In genomic region chr10:113385021-113385975, GRCh38 we compare ENCODE assay signal across 8 cellular contexts.
DNase-seq lines count a peak whose midpoint lies in the region; ATAC-seq, FAIRE-seq and TF ChIP-seq lines count a peak whose summit lies in the region.

No MANE protein-coding gene starts in this region.

- H4K8ac ChIP-seq in H1 (ENCODE audit: extremely low read depth, insufficient read depth, low read length) (no peak overlapping the region), mesendoderm (ENCODE audit: low read depth, low read length) (no peak overlapping the region)

- H3K79me2 ChIP-seq in H1 (ENCODE audit: control insufficient read depth in 1 of 2, insufficient read depth in 2 of 2, low read length in 2 of 2) (no peaks in the 10 kb centered on the region), mesendoderm (ENCODE audit: control insufficient read depth, insufficient read depth, low read length) (no peaks in the 10 kb centered on the region)

- peak; percentile 98 to 99 for TF ChIP-seq RAD21 in H1 (IDR thresholded peaks at IDR 0.05 in 1 of 2, conservative IDR thresholded peaks at IDR 0.05 in 1 of 2; ENCODE audit: low read depth in 2 of 2, low read length in 2 of 2)

- H2BK120ac ChIP-seq in H1 (replicated peaks; ENCODE audit: low read depth, low read length) (no peak overlapping the region), mesendoderm (ENCODE audit: low read depth, low read length) (no peak overlapping the region)

- no peak overlapping the region for H3K4me2 ChIP-seq in H1 (ENCODE audit: insufficient read depth in 1 of 2, low read depth in 2 of 2, low read length in 2 of 2)
- H3K4me2 ChIP-seq in mesendoderm (ENCODE audit: low read length): no peak overlapping the region

- H3K56ac ChIP-seq in H1 (replicated peaks; ENCODE audit: insufficient read length, low read depth, low read length): no peak overlapping the region
- H3K56ac ChIP-seq in mesendoderm (ENCODE audit: low read length): no peak overlapping the region

- no peak overlapping the region for H3K14ac ChIP-seq in H1 (ENCODE audit: insufficient read length)

- H3K27me3 Mint-ChIP-seq in activated CD4-positive, alpha-beta memory T cell treated with anti-CD3 and anti-CD28 coated beads, Interleukin-2, amount 10 ng/mL, durations not matched to agents 7 days and 5 days: peaks cover 42% of the 10 kb centered on the region

- WGBS in H1 (ENCODE audit: extremely low coverage in 1 of 2, insufficient coverage in 1 of 2, insufficient read length in 1 of 2, insufficient replicate concordance in 2 of 2, low coverage in 1 of 2, low lambda C conversion rate in 2 of 2, missing lambda C conversion rate in 1 of 2), 2 experiments: 68% methylated on average over 18 of the region's 18 CpGs; no CpG with 5 or more reads in 1 of the 2 experiments
- WGBS in mesendoderm (ENCODE audit: extremely low coverage, insufficient coverage, low lambda C conversion rate): no CpG with 5 or more reads among the region's 18 CpGs

- no peaks in the 10 kb centered on the region for H3K9me3 ChIP-seq in H1 (ENCODE audit: insufficient read depth in 2 of 2, low read depth in 1 of 2, low read length in 1 of 2)

- H2BK5ac ChIP-seq in H1 (ENCODE audit: low read depth, low read length): no peak overlapping the region
- H2BK5ac ChIP-seq in mesendoderm (ENCODE audit: low read length): no peak overlapping the region

- no peak overlapping the region for H4K91ac ChIP-seq in H1 (replicated peaks; ENCODE audit: insufficient read length, low read length)

- POLR2A ChIA-PET in activated CD4-positive, alpha-beta memory T cell treated with anti-CD3 and anti-CD28 coated beads, Interleukin-2, amount 10 ng/mL, durations not matched to agents 7 days and 5 days (lab: Charles Lee): no interaction called here
- POLR2A ChIA-PET in H1 (lab: Charles Lee; ENCODE audit: partially characterized antibody): no interaction called here

- no peaks in the 10 kb centered on the region for H4K20me1 ChIP-seq in H1 (replicated peaks in 1 of 2; ENCODE audit: control insufficient read depth in 1 of 2, insufficient read depth in 2 of 2, low read length in 2 of 2)

- H2BK12ac ChIP-seq in H1 (ENCODE audit: low read depth, low read length): no peak overlapping the region

- peak; percentile 64 for ATAC-seq in GM18870 (IDR thresholded peaks at IDR 0.05; ENCODE audit: unreplicated experiment)
- peak; percentile 82 for ATAC-seq in HG03175 (IDR thresholded peaks at IDR 0.05; ENCODE audit: unreplicated experiment)

- CTCF ChIA-PET in activated CD4-positive, alpha-beta memory T cell treated with anti-CD3 and anti-CD28 coated beads, Interleukin-2, amount 10 ng/mL, durations not matched to agents 7 days and 5 days (lab: Charles Lee): interaction anchor here (0.6 to 1.4 kb wide), 16 partner anchors 8 to 957 kb away, joined by 3 to 8 read pairs (median 3); no protein-coding TSS in a partner anchor
- CTCF ChIA-PET in H1 (lab: Charles Lee; ENCODE audit: partially characterized antibody): interaction anchor here (0.6 to 3.0 kb wide), 73 partner anchors 8 to 1078 kb away, joined by 3 to 32 read pairs (median 4); no protein-coding TSS in a partner anchor

- H3K9ac ChIP-seq in H1 (replicated peaks in 1 of 4; ENCODE audit: extremely low read depth in 1 of 4, low read depth in 3 of 4, low read length in 3 of 4) (no peak overlapping the region), mesendoderm (ENCODE audit: low read length) (no peak overlapping the region)

- no peak overlapping the region for H2BK15ac ChIP-seq in H1 (ENCODE audit: low read length)
- H2BK15ac ChIP-seq in mesendoderm (replicated peaks; ENCODE audit: low read depth): no peak overlapping the region

- peak; percentile 96 for DNase-seq in AG10803 (ENCODE audit: low read depth)
- DNase-seq in NCI-H69 (lab: John Stamatoyannopoulos, UW): peak; percentile 28
- DNase-seq in activated CD4-positive, alpha-beta memory T cell treated with anti-CD3 and anti-CD28 coated beads, Interleukin-2, amount 10 ng/mL, durations not matched to agents 7 days and 5 days: peak; percentile 52
- DNase-seq in H1 (ENCODE audit: low read depth in 1 of 2, low spot score in 2 of 2): peak; percentile 65 to 71
- DNase-seq in mesendoderm: peak; percentile 90
- peak; percentile 14 to 28 for DNase-seq in stimulated activated CD8-positive, alpha-beta memory T cell treated with anti-CD3 and anti-CD28 coated beads, Interleukin-15, amount 100 ng/mL, for 48 hours (ENCODE audit: low read depth in 2 of 2)

- TF ChIP-seq CTCF in AG10803 (conservative IDR thresholded peaks at IDR 0.05; ENCODE audit: low read length) (peak; percentile 90), H1 (IDR thresholded peaks at IDR 0.05; ENCODE audit: control extremely low read depth in 1 of 3, insufficient read depth in 1 of 3, low read depth in 1 of 3, low read length in 3 of 3) (peak; percentile 80 to 93 (median 86))

- H3K23me2 ChIP-seq in H1 (ENCODE audit: low read depth, low read length): no peaks in the 10 kb centered on the region

- H3K18ac ChIP-seq in H1 (ENCODE audit: extremely low read depth, low read length) (no peak overlapping the region), mesendoderm (ENCODE audit: low read length) (no peak overlapping the region)

- H2AK5ac ChIP-seq in H1 (ENCODE audit: low read depth, low read length) (no peak overlapping the region), mesendoderm (ENCODE audit: low read length) (no peak overlapping the region)

- H3K36me3 ChIP-seq in H1 (ENCODE audit: control insufficient read depth in 2 of 4, insufficient read depth in 4 of 4, low read length in 3 of 4) (no peaks in the 10 kb centered on the region), mesendoderm (ENCODE audit: control insufficient read depth, insufficient read depth, low read length) (no peaks in the 10 kb centered on the region)

- H3K9me3 Mint-ChIP-seq in activated CD4-positive, alpha-beta memory T cell treated with anti-CD3 and anti-CD28 coated beads, Interleukin-2, amount 10 ng/mL, durations not matched to agents 7 days and 5 days: no peaks in the 10 kb centered on the region

- H2BK20ac ChIP-seq in H1 (ENCODE audit: low read length): no peak overlapping the region

- no peak overlapping the region for H4K5ac ChIP-seq in H1 (ENCODE audit: insufficient read length, low read depth, low read length)
- H4K5ac ChIP-seq in mesendoderm (ENCODE audit: low read length): no peak overlapping the region

- no peaks in the 10 kb centered on the region for H3K27me3 ChIP-seq in H1 (replicated peaks in 1 of 4; ENCODE audit: control insufficient read depth in 3 of 4, extremely low read depth in 1 of 4, insufficient read depth in 3 of 4, low read length in 3 of 4)
- no peaks in the 10 kb centered on the region for H3K27me3 ChIP-seq in mesendoderm (ENCODE audit: insufficient read depth, low read length, poor library complexity)

- H3K4ac ChIP-seq in H1 (replicated peaks; ENCODE audit: insufficient read length, low read depth, low read length) (no peak overlapping the region), mesendoderm (ENCODE audit: low read depth, low read length) (no peak overlapping the region)

- FAIRE-seq in H1 (lab: Jason Lieb, UNC): peak; percentile 72

- H3K27ac ChIP-seq in H1 (ENCODE audit: low read depth, low read length): no peak overlapping the region
- H3K27ac ChIP-seq in mesendoderm (ENCODE audit: low read depth, low read length): no peak overlapping the region

- H3K4me1 Mint-ChIP-seq in activated CD4-positive, alpha-beta memory T cell treated with anti-CD3 and anti-CD28 coated beads, Interleukin-2, amount 10 ng/mL, durations not matched to agents 7 days and 5 days: peaks cover 19% of the 10 kb centered on the region

- no peaks in the 10 kb centered on the region for H3K4me1 ChIP-seq in H1 (replicated peaks in 1 of 4; ENCODE audit: control insufficient read depth in 3 of 4, insufficient read depth in 4 of 4, low read length in 3 of 4)
- no peaks in the 10 kb centered on the region for H3K4me1 ChIP-seq in mesendoderm (ENCODE audit: control insufficient read depth, low read depth, low read length)

- no peak overlapping the region for H3K23ac ChIP-seq in H1 (ENCODE audit: insufficient read length)
- H3K23ac ChIP-seq in mesendoderm (ENCODE audit: low read length): no peak overlapping the region

- H3K4me3 ChIP-seq in AG10803 (ENCODE audit: low read length) (no peak overlapping the region), H1 (ENCODE audit: extremely low read depth in 1 of 4, insufficient read depth in 2 of 4, low read depth in 3 of 4, low read length in 4 of 4) (no peak overlapping the region), mesendoderm (ENCODE audit: low read length) (no peak overlapping the region)

- no peaks in the 10 kb centered on the region for H3K36me3 Mint-ChIP-seq in activated CD4-positive, alpha-beta memory T cell treated with anti-CD3 and anti-CD28 coated beads, Interleukin-2, amount 10 ng/mL, durations not matched to agents 7 days and 5 days (ENCODE audit: low read depth)

- H2AFZ ChIP-seq in H1 (ENCODE audit: low read length): peak overlapping the region; percentile 72; the same call in 1 of the 2 replicates

- no peak overlapping the region for H3K27ac Mint-ChIP-seq in activated CD4-positive, alpha-beta memory T cell treated with anti-CD3 and anti-CD28 coated beads, Interleukin-2, amount 10 ng/mL, durations not matched to agents 7 days and 5 days

- no peak overlapping the region for H3K4me3 Mint-ChIP-seq in activated CD4-positive, alpha-beta memory T cell treated with anti-CD3 and anti-CD28 coated beads, Interleukin-2, amount 10 ng/mL, durations not matched to agents 7 days and 5 days

- TF ChIP-seq POLR2A in H1 (IDR thresholded peaks at IDR 0.05; ENCODE audit: control extremely low read depth in 1 of 2, low read depth in 2 of 2, low read length in 2 of 2): no peak

- no peak for TF ChIP-seq EP300 in H1 (IDR thresholded peaks at IDR 0.05; ENCODE audit: borderline replicate concordance in 1 of 2, low read depth in 2 of 2, low read length in 2 of 2)

- H3K79me1 ChIP-seq in H1 (ENCODE audit: low read depth, low read length) (no peaks in the 10 kb centered on the region), mesendoderm (ENCODE audit: low read length) (no peaks in the 10 kb centered on the region)

TF ChIP-seq in H1, 55 proteins besides CTCF, POLR2A, EP300 and RAD21:
- TF ChIP-seq CEBPB (IDR thresholded peaks at IDR 0.05; ENCODE audit: low read depth, low read length) (no peak), BCL11A (IDR thresholded peaks at IDR 0.05; ENCODE audit: low read depth in 2 of 2, low read length in 2 of 2) (no peak), FOSL1 (IDR thresholded peaks at IDR 0.05; ENCODE audit: insufficient read depth, low read depth, low read length) (no peak), CBX5 (IDR thresholded peaks at IDR 0.05; ENCODE audit: low read depth, low read length) (no peak), TEAD4 (IDR thresholded peaks at IDR 0.05; ENCODE audit: low read depth, low read length) (no peak), RBBP5 (IDR thresholded peaks at IDR 0.05; ENCODE audit: borderline replicate concordance, low read depth, low read length) (no peak), CTBP2 (IDR thresholded peaks at IDR 0.05; ENCODE audit: borderline replicate concordance, insufficient read depth, insufficient read length, low read length) (no peak), NANOG (IDR thresholded peaks at IDR 0.05; ENCODE audit: insufficient read depth, low read depth, low read length, poor library complexity, severe bottlenecking) (no peak)

Comparison
In these comparisons a context has a peak if more than half of its experiments do, and no peak if none do; other contexts are left out.
1. DNase-seq: peak in every context shown above with its lines; median percentile 96 in AG10803; 90 in mesendoderm; 68 in H1; 52 in activated CD4-positive, alpha-beta memory T cell treated with anti-CD3 and anti-CD28 coated beads, Interleukin-2, amount 10 ng/mL, durations not matched to agents 7 days and 5 days; 28 in NCI-H69; 21 in stimulated activated CD8-positive, alpha-beta memory T cell treated with anti-CD3 and anti-CD28 coated beads, Interleukin-15, amount 100 ng/mL, for 48 hours.